8 cellular contexts compared by ENCODE assay signal in the genomic region with DNA sequence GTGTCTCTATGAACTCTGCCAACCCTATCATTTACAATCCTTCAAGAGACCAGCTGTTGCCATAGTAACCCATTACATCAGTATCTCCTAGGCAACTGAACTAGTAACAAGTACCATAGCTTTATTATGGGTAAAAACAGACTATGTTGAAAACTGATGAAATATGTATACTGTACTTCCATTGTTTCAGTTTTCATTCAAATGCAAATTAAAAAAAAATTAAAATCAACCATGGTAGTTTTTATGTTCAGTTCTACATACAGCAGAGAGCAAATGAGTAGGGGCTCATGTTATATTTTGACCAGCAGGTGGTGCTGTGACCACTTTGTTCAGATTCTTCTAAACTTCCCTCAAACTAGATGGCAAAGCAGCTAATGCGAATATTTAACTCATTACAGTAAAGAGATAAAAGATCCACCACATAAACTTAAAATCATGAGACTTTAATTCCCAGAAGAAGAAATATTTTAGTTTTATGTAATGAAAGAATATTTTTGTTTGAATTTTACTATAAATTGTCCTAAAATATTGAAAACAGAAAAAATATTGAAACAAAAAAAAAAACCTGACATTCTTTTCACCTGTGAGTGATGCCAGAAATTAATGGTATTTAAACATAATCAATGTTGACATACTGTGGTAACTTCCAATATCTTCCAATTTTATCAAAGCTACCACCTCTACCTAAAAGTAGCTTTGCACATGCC.
DNase-seq lines count a peak whose midpoint lies in the region; ATAC-seq and TF ChIP-seq lines count a peak whose summit lies in the region.

No MANE protein-coding gene starts in this region.

- no peak overlapping the region for H3K4me3 ChIP-seq in CD8-positive, alpha-beta memory T cell (ENCODE audit: low read length)
- no peak overlapping the region for H3K4me3 ChIP-seq in Jurkat, Clone E6-1 (ENCODE audit: low read length)
- H3K4me3 ChIP-seq in fibroblast of pulmonary artery (replicated peaks; ENCODE audit: low read depth, low read length) (no peak overlapping the region), transverse colon (no peak overlapping the region)

- H3K36me3 Mint-ChIP-seq in CD8-positive, alpha-beta memory T cell: no peaks in the 10 kb centered on the region
- no peaks in the 10 kb centered on the region for H3K36me3 Mint-ChIP-seq in activated T-cell treated with anti-CD3 and anti-CD28 coated beads, Interleukin-2, amount 50 U/mL, for 24 hours (ENCODE audit: low read depth)

- H3K27ac Mint-ChIP-seq in CD8-positive, alpha-beta memory T cell: no peak overlapping the region
- no peak overlapping the region for H3K27ac Mint-ChIP-seq in activated T-cell treated with anti-CD3 and anti-CD28 coated beads, Interleukin-2, amount 50 U/mL, for 24 hours

- POLR2A ChIA-PET in CD8-positive, alpha-beta memory T cell (lab: Charles Lee): interaction anchor here (0.5 kb wide), 1 partner anchor 32 kb away, joined by 3 read pairs; no protein-coding TSS in a partner anchor

- no peaks in the 10 kb centered on the region for H3K27me3 ChIP-seq in CD8-positive, alpha-beta memory T cell (ENCODE audit: insufficient read depth, low read length, poor library complexity, severe bottlenecking)
- no peaks in the 10 kb centered on the region for H3K27me3 ChIP-seq in transverse colon

- no peaks in the 10 kb centered on the region for H3K36me3 ChIP-seq in CD8-positive, alpha-beta memory T cell (ENCODE audit: insufficient read depth, low read length)
- H3K36me3 ChIP-seq in transverse colon: no peaks in the 10 kb centered on the region

- peak; percentile 67 for TF ChIP-seq CTCF in fibroblast of pulmonary artery (IDR thresholded peaks at IDR 0.05; ENCODE audit: low read length, missing control alignments)
- peak; percentile 75 to 86 (median 79) for TF ChIP-seq CTCF in transverse colon (IDR thresholded peaks at IDR 0.05)

- TF ChIP-seq EP300 in transverse colon (IDR thresholded peaks at IDR 0.05; ENCODE audit: low read depth): no peak

- peaks cover 0 to 21% of the 10 kb centered on the region in 2 donors for H3K27me3 Mint-ChIP-seq in CD8-positive, alpha-beta memory T cell
- H3K27me3 Mint-ChIP-seq in activated T-cell treated with anti-CD3 and anti-CD28 coated beads, Interleukin-2, amount 50 U/mL, for 24 hours: peaks cover 29% of the 10 kb centered on the region

- H3K9me3 ChIP-seq in CD8-positive, alpha-beta memory T cell (ENCODE audit: low read length): no peaks in the 10 kb centered on the region
- no peaks in the 10 kb centered on the region for H3K9me3 ChIP-seq in transverse colon

- in situ Hi-C loops in transverse colon (cut with MboI; ENCODE audit: low pct_ligation_motif_present in 1 of 4, low pct_unique_long_range_greater_than_20kb in 1 of 4, low sequenced_read_pairs in 3 of 4): loop anchor here in 2 of 4 donors (10.0 to 25.0 kb wide), 3 partner anchors 155 to 1535 kb away; a partner anchor contains a TSS

- DNase-seq in CD8-positive, alpha-beta memory T cell: peak; percentile 4 to 52 (median 40)
- peak; percentile 64 for DNase-seq in Jurkat, Clone E6-1 (ENCODE audit: low read depth, low spot score)
- DNase-seq in OCI-M1 (lab: John Stamatoyannopoulos, UW): peak; percentile 89
- peak; percentile 35 for DNase-seq in activated T-cell treated with anti-CD3 and anti-CD28 coated beads, Interleukin-2, amount 50 U/mL, for 24 hours
- DNase-seq in fibroblast of pulmonary artery (ENCODE audit: low read depth): peak; percentile 89
- DNase-seq in nucleus accumbens (lab: John Stamatoyannopoulos, UW): peak in 43 of 56 donors; percentile 5 to 89 (median 39)
- DNase-seq in transverse colon: peak; percentile 77

- H3K27ac ChIP-seq in CD8-positive, alpha-beta memory T cell (ENCODE audit: low read depth, low read length): no peak overlapping the region
- H3K27ac ChIP-seq in transverse colon: no peak overlapping the region

- H3K9me3 Mint-ChIP-seq in CD8-positive, alpha-beta memory T cell: no peaks in the 10 kb centered on the region
- no peaks in the 10 kb centered on the region for H3K9me3 Mint-ChIP-seq in activated T-cell treated with anti-CD3 and anti-CD28 coated beads, Interleukin-2, amount 50 U/mL, for 24 hours

- CTCF ChIA-PET in CD8-positive, alpha-beta memory T cell (lab: Charles Lee): interaction anchor here (1.1 to 4.1 kb wide), 11 partner anchors 12 to 1708 kb away, joined by 3 to 22 read pairs (median 6); a partner anchor contains a TSS

- no peak overlapping the region for H3K4me3 Mint-ChIP-seq in CD8-positive, alpha-beta memory T cell
- no peak overlapping the region for H3K4me3 Mint-ChIP-seq in activated T-cell treated with anti-CD3 and anti-CD28 coated beads, Interleukin-2, amount 50 U/mL, for 24 hours

- ATAC-seq in GM21381 (IDR thresholded peaks at IDR 0.05; ENCODE audit: unreplicated experiment): peak; percentile 28

- TF ChIP-seq POLR2A in transverse colon (IDR thresholded peaks at IDR 0.05): no peak

- intact Hi-C loops in transverse colon (cut with DNase I; ENCODE audit: low total_unique reads): loop anchor here (5.0 kb wide), 1 partner anchor 1538 kb away; no protein-coding TSS in a partner anchor

- 0 to 10% methylated on average over 1 of the region's 1 CpG for WGBS in transverse colon (ENCODE audit: low coverage in 1 of 2), 2 donors

- H3K4me1 Mint-ChIP-seq in CD8-positive, alpha-beta memory T cell: peaks cover 3 to 6% (median 5%) of the 10 kb centered on the region in 3 donors
- H3K4me1 Mint-ChIP-seq in activated T-cell treated with anti-CD3 and anti-CD28 coated beads, Interleukin-2, amount 50 U/mL, for 24 hours (ENCODE audit: low read depth): peaks cover 9% of the 10 kb centered on the region

- H3K4me1 ChIP-seq in CD8-positive, alpha-beta memory T cell (ENCODE audit: insufficient read depth, low read length): no peaks in the 10 kb centered on the region
- H3K4me1 ChIP-seq in transverse colon: peaks cover 0 to 17% (median 0%) of the 10 kb centered on the region in 4 donors

Comparison
In these comparisons a context has a peak if more than half of its experiments do, and no peak if none do; other contexts are left out.
1. DNase-seq: peak in every context shown above with its lines; median percentile 89 in OCI-M1; 89 in fibroblast of pulmonary artery; 77 in transverse colon; 64 in Jurkat, Clone E6-1; 40 in CD8-positive, alpha-beta memory T cell; 39 in nucleus accumbens; 35 in activated T-cell treated with anti-CD3 and anti-CD28 coated beads, Interleukin-2, amount 50 U/mL, for 24 hours.